ENCODE assay signal across 1 cellular context in genomic region chr9:72203205-72203803, GRCh38.
A peak's percentile ranks its signal among the peaks of the same experiment; 100 is the strongest.
TF ChIP-seq lines count a peak whose summit lies in the region.

No MANE protein-coding gene starts in this region.

TF ChIP-seq in GM12878, 131 proteins besides CTCF, POLR2A, EP300 and RAD21 (continued from another document):
- TF ChIP-seq CUX1 (IDR thresholded peaks at IDR 0.05; ENCODE audit: insufficient replicate concordance, low read depth, low read length) (no peak), PBX3 (IDR thresholded peaks at IDR 0.05; ENCODE audit: insufficient replicate concordance, low read depth, low read length) (no peak), NR2F1 (conservative IDR thresholded peaks at IDR 0.05) (no peak), SMARCA5 (IDR thresholded peaks at IDR 0.05) (0 out of 2 replicates have a peak, but pooled peaks have one; percentile 30), SMC3 (IDR thresholded peaks at IDR 0.05; ENCODE audit: borderline replicate concordance, low read length) (peak; percentile 60; the same call in 1 of the 2 replicates), CBX5 (IDR thresholded peaks at IDR 0.05; ENCODE audit: low read depth) (no peak), ELK1 (IDR thresholded peaks at IDR 0.05; ENCODE audit: low read depth, low read length) (no peak), NRF1 (conservative IDR thresholded peaks at IDR 0.05; ENCODE audit: low read depth, low read length) (no peak), ZNF207 (IDR thresholded peaks at IDR 0.05; ENCODE audit: borderline replicate concordance) (no peak), HDAC6 (IDR thresholded peaks at IDR 0.05; ENCODE audit: unreplicated experiment) (no peak), CBFB (IDR thresholded peaks at IDR 0.05; ENCODE audit: low read depth) (no peak), ZNF687 (IDR thresholded peaks at IDR 0.05) (0 out of 2 replicates have a peak, but pooled peaks have one; percentile 38), RELA (IDR thresholded peaks at IDR 0.05; ENCODE audit: borderline replicate concordance, partially characterized antibody) (no peak), SP1 (IDR thresholded peaks at IDR 0.05; ENCODE audit: low read depth, low read length) (no peak), POU2F2 (IDR thresholded peaks at IDR 0.05; ENCODE audit: borderline replicate concordance, low read depth, low read length) (no peak), YY1 (IDR thresholded peaks at IDR 0.05; ENCODE audit: low read depth, low read length) (0 out of 2 replicates have a peak, but pooled peaks have one; percentile 45), MYB (IDR thresholded peaks at IDR 0.05; ENCODE audit: borderline replicate concordance, low read depth, low read length) (no peak), CREB1 (IDR thresholded peaks at IDR 0.05; ENCODE audit: low read depth) (no peak), IRF4 (IDR thresholded peaks at IDR 0.05; ENCODE audit: low read depth, low read length) (no peak), EZH2 (IDR thresholded peaks at IDR 0.05; ENCODE audit: borderline replicate concordance, control insufficient read depth, low read depth, low read length) (no peak), MTA3 (IDR thresholded peaks at IDR 0.05; ENCODE audit: borderline replicate concordance, low read length) (no peak), NBN (IDR thresholded peaks at IDR 0.05) (no peak; the same call in 1 of the 2 replicates), BCL11A (IDR thresholded peaks at IDR 0.05; ENCODE audit: low read depth, low read length) (no peak), SRF (IDR thresholded peaks at IDR 0.05; ENCODE audit: low read depth in 2 of 2, low read length in 2 of 2) (no peak)
- TF ChIP-seq, protein P1, sequence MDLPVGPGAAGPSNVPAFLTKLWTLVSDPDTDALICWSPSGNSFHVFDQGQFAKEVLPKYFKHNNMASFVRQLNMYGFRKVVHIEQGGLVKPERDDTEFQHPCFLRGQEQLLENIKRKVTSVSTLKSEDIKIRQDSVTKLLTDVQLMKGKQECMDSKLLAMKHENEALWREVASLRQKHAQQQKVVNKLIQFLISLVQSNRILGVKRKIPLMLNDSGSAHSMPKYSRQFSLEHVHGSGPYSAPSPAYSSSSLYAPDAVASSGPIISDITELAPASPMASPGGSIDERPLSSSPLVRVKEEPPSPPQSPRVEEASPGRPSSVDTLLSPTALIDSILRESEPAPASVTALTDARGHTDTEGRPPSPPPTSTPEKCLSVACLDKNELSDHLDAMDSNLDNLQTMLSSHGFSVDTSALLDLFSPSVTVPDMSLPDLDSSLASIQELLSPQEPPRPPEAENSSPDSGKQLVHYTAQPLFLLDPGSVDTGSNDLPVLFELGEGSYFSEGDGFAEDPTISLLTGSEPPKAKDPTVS (IDR thresholded peaks at IDR 0.05; ENCODE audit: low read depth, low read length) = no peak
